Comparison of ENCODE assay signal across 2 cellular contexts in the genomic region with DNA sequence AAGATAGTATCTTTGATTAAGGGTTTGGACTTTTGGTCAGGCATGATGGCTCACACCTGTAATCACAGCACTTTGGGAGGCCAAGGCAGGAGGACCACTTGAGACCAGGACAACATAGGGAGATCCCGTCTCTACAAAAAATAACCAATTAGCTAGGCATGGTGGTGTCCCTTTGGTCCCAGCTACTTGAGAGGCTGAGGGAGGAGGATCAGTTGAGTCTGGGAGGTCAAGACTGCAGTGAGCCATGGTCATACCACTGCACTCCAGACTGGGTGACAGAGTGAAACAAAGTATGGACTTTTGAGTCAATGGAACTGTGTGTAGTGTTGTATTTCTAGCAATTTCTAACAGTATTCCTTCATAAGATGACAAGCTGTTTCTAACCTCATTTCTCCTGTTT.
TF ChIP-seq lines count a peak whose summit lies in the region.

No MANE protein-coding gene starts in this region.

TF ChIP-seq in HEK293, 187 proteins besides CTCF, POLR2A, EP300 and RAD21:
- no peak for TF ChIP-seq ZNF23 (tag by site-specific recombination; IDR thresholded peaks at IDR 0.05; ENCODE audit: borderline replicate concordance)
- TF ChIP-seq ZNF121 (tag by site-specific recombination; IDR thresholded peaks at IDR 0.05): 0 out of 2 replicates have a peak, but pooled peaks have one; percentile 38
- TF ChIP-seq ZNF837 (tag by site-specific recombination; IDR thresholded peaks at IDR 0.05): no peak
TF ChIP-seq in HEK293: peak in this region for 1.

TF ChIP-seq in GM12878, 131 proteins besides CTCF, POLR2A, EP300 and RAD21:
- 0 out of 2 replicates have a peak, but pooled peaks have one; percentile 23 for TF ChIP-seq POLR2AphosphoS5 (IDR thresholded peaks at IDR 0.05; ENCODE audit: low read length)
- TF ChIP-seq, protein P1, sequence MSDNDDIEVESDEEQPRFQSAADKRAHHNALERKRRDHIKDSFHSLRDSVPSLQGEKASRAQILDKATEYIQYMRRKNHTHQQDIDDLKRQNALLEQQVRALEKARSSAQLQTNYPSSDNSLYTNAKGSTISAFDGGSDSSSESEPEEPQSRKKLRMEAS (IDR thresholded peaks at IDR 0.05; ENCODE audit: low read depth, low read length): no peak
